1 cellular context compared by ENCODE assay signal in the genomic region with DNA sequence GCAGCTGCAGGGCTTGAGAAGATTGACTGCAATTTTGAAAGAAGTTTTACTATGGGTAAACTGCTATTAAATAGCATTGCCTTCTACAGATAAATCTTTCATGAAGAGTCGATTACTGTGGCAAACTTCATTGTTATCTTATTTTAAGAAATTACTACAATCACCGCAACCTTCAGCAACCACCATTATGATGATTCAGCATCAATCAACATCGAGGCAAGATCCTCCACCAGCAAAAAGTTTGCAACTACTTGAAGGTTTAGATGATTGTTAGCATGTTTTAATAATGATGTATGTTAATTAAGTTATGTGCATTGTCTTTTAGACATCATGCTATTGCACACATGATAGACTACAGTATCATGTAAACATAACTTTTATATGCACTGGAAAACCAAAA.
TF ChIP-seq lines count a peak whose summit lies in the region.

No MANE protein-coding gene starts in this region.

TF ChIP-seq in HepG2, 621 proteins besides CTCF, POLR2A, EP300 and RAD21 (continued from another document):
- TF ChIP-seq MAFF (IDR thresholded peaks at IDR 0.05; ENCODE audit: low read depth, low read length) (peak; percentile 52), ZBTB7A (CRISPR knock-in tag; IDR thresholded peaks at IDR 0.05) (no peak), KLF12 (CRISPR knock-in tag; IDR thresholded peaks at IDR 0.05; ENCODE audit: borderline replicate concordance) (no peak), MAFK (conservative IDR thresholded peaks at IDR 0.05 in 1 of 2, IDR thresholded peaks at IDR 0.05 in 1 of 2; ENCODE audit: low read length in 2 of 2) (peak in 1 of 2 experiments; percentile 73; a peak in 3 of 4 replicates)
